16 cellular contexts compared by ENCODE assay signal in genomic region chr11:123382555-123383074, GRCh38. TPM values are rescaled to one million over a fixed set of nuclear protein-coding genes. Genes with fewer than 3 reads are reported as not detected.
A peak's percentile ranks its signal among the peaks of the same experiment; 100 is the strongest.
DNase-seq lines count a peak whose midpoint lies in the region; ATAC-seq, FAIRE-seq and TF ChIP-seq lines count a peak whose summit lies in the region.
"Had no signal": no experiment of that assay in that cellular context is flagged by ENCODE, and none has a peak within 500 bp of the region (broad histone marks: within the 10 kb centered on the region; RNA-seq: fewer than 3 reads in every experiment).

No MANE protein-coding gene starts in this region.

- CTCF ChIA-PET in activated CD8-positive, alpha-beta T cell treated with anti-CD3 and anti-CD28 coated beads for 36 hours (lab: Charles Lee) = interaction anchor here (1.1 to 3.1 kb wide), 7 partner anchors 10 to 96 kb away, joined by 3 to 16 read pairs (median 5); no protein-coding TSS in a partner anchor
- CTCF ChIA-PET in activated CD8-positive, alpha-beta T cell treated with anti-CD3 and anti-CD28 coated beads, Interleukin-2, amount 10 ng/mL, durations not matched to agents 7 days and 5 days (lab: Charles Lee) = interaction anchor here (1.0 to 3.2 kb wide), 5 partner anchors 12 to 101 kb away, joined by 3 to 25 read pairs (median 4); no protein-coding TSS in a partner anchor

- DNase-seq in activated CD8-positive, alpha-beta T cell treated with anti-CD3 and anti-CD28 coated beads for 36 hours = peak; percentile 36
- DNase-seq in activated CD8-positive, alpha-beta T cell treated with anti-CD3 and anti-CD28 coated beads, Interleukin-2, amount 10 ng/mL, durations not matched to agents 7 days and 5 days = no peak
- DNase-seq in esophagus muscularis mucosa (ENCODE audit: extremely low spot score) (peak; percentile 90), H54 (ENCODE audit: insufficient read length, low spot score) (no peak), small intestine (no peak), suprapubic skin (ENCODE audit: low spot score in 2 of 2) (no peak)
- DNase-seq: CD8-positive, alpha-beta memory T cell; glutamatergic neuron; NCI-H187 treated with DMSO at 0.1 percent for 48 hours; NCI-H524 treated with DMSO at 0.1 percent for 48 hours; testis had no signal

- intact Hi-C loops in activated CD8-positive, alpha-beta T cell treated with anti-CD3 and anti-CD28 coated beads for 36 hours (cut with micrococcal nuclease) = loop anchor here (2.0 kb wide), 1 partner anchor 80 kb away; no protein-coding TSS in a partner anchor
- intact Hi-C loops in esophagus muscularis mucosa (cut with DNase I) = no loop called here

- H3K9me3 Mint-ChIP-seq in activated CD8-positive, alpha-beta T cell treated with anti-CD3 and anti-CD28 coated beads for 36 hours = no peaks in the 10 kb centered on the region
- H3K9me3 Mint-ChIP-seq in activated CD8-positive, alpha-beta T cell treated with anti-CD3 and anti-CD28 coated beads, Interleukin-2, amount 10 ng/mL, durations not matched to agents 7 days and 5 days (ENCODE audit: insufficient read depth) = no peaks in the 10 kb centered on the region
- H3K9me3 Mint-ChIP-seq: CD8-positive, alpha-beta memory T cell had no signal

- no peak overlapping the region for H3K4me3 ChIP-seq in esophagus muscularis mucosa
- H3K4me3 ChIP-seq in small intestine (ENCODE audit: low read depth in 1 of 2, low read length in 2 of 2) = no peak overlapping the region
- no peak overlapping the region for H3K4me3 ChIP-seq in suprapubic skin
- H3K4me3 ChIP-seq: skin epidermis, testis had no signal

- no peak for TF ChIP-seq POLR2A in esophagus muscularis mucosa (IDR thresholded peaks at IDR 0.05; ENCODE audit: low read depth)
- no peak for TF ChIP-seq POLR2A in H54 (IDR thresholded peaks at IDR 0.05; ENCODE audit: low read depth, low read length)
- no peak for TF ChIP-seq POLR2A in suprapubic skin (IDR thresholded peaks at IDR 0.05)

- peaks cover 0 to 3% (median 0%) of the 10 kb centered on the region in 4 donors for H3K4me1 ChIP-seq in esophagus muscularis mucosa
- no peaks in the 10 kb centered on the region for H3K4me1 ChIP-seq in small intestine (ENCODE audit: control insufficient read depth in 2 of 2, insufficient read depth in 1 of 2, low read depth in 1 of 2, low read length in 1 of 2)
- no peaks in the 10 kb centered on the region for H3K4me1 ChIP-seq in suprapubic skin
- H3K4me1 ChIP-seq: testis had no signal

- no peaks in the 10 kb centered on the region for H3K27me3 ChIP-seq in esophagus muscularis mucosa
- H3K27me3 ChIP-seq in small intestine (ENCODE audit: control insufficient read depth in 2 of 2, insufficient read depth in 2 of 2, low read length in 2 of 2) = no peaks in the 10 kb centered on the region
- H3K27me3 ChIP-seq in suprapubic skin = peaks cover 8% of the 10 kb centered on the region
- H3K27me3 ChIP-seq: testis had no signal

- no peaks in the 10 kb centered on the region for H3K9me3 ChIP-seq in esophagus muscularis mucosa
- no peaks in the 10 kb centered on the region for H3K9me3 ChIP-seq in small intestine (ENCODE audit: control insufficient read depth, low read depth)
- H3K9me3 ChIP-seq in suprapubic skin = no peaks in the 10 kb centered on the region
- H3K9me3 ChIP-seq: testis had no signal

- H3K4me1 Mint-ChIP-seq in activated CD8-positive, alpha-beta T cell treated with anti-CD3 and anti-CD28 coated beads for 36 hours (ENCODE audit: low read depth) = peaks cover 16% of the 10 kb centered on the region
- peaks cover 27% of the 10 kb centered on the region for H3K4me1 Mint-ChIP-seq in activated CD8-positive, alpha-beta T cell treated with anti-CD3 and anti-CD28 coated beads, Interleukin-2, amount 10 ng/mL, durations not matched to agents 7 days and 5 days (ENCODE audit: low read depth)

- H3K36me3 Mint-ChIP-seq in activated CD8-positive, alpha-beta T cell treated with anti-CD3 and anti-CD28 coated beads for 36 hours (ENCODE audit: low read depth) = no peaks in the 10 kb centered on the region
- H3K36me3 Mint-ChIP-seq in activated CD8-positive, alpha-beta T cell treated with anti-CD3 and anti-CD28 coated beads, Interleukin-2, amount 10 ng/mL, durations not matched to agents 7 days and 5 days (ENCODE audit: low read depth) = no peaks in the 10 kb centered on the region
- H3K36me3 Mint-ChIP-seq: CD8-positive, alpha-beta memory T cell had no signal

- TF ChIP-seq EP300 in esophagus muscularis mucosa (IDR thresholded peaks at IDR 0.05) (no peak), suprapubic skin (IDR thresholded peaks at IDR 0.05) (no peak)

- 86% methylated on average over 3 of the region's 3 CpGs for WGBS in esophagus muscularis mucosa
- WGBS in small intestine, 3 donors = 75 to 85% (median 79%) methylated on average over 3 of the region's 3 CpGs
- 79% methylated on average over 3 of the region's 3 CpGs for WGBS in suprapubic skin

- POLR2A ChIA-PET in activated CD8-positive, alpha-beta T cell treated with anti-CD3 and anti-CD28 coated beads for 36 hours (lab: Charles Lee) = interaction anchor here (0.7 to 1.8 kb wide), 8 partner anchors 25 to 319 kb away, joined by 3 to 17 read pairs (median 3); no protein-coding TSS in a partner anchor
- POLR2A ChIA-PET in activated CD8-positive, alpha-beta T cell treated with anti-CD3 and anti-CD28 coated beads, Interleukin-2, amount 10 ng/mL, durations not matched to agents 7 days and 5 days (lab: Charles Lee) = no interaction called here

- H3K4me3 Mint-ChIP-seq in activated CD8-positive, alpha-beta T cell treated with anti-CD3 and anti-CD28 coated beads for 36 hours = peak overlapping the region; percentile 52
- H3K4me3 Mint-ChIP-seq in activated CD8-positive, alpha-beta T cell treated with anti-CD3 and anti-CD28 coated beads, Interleukin-2, amount 10 ng/mL, durations not matched to agents 7 days and 5 days = no peak overlapping the region

- FAIRE-seq in H54 (lab: Jason Lieb, UNC) = no peak
- FAIRE-seq in small intestine (lab: Jason Lieb, UNC) = no peak
- FAIRE-seq: endothelial cell of umbilical vein, keratinocyte had no signal

- H3K27ac ChIP-seq in esophagus muscularis mucosa (replicated peaks in 1 of 4) = no peak overlapping the region
- no peak overlapping the region for H3K27ac ChIP-seq in small intestine (ENCODE audit: low read depth in 1 of 2, low read length in 1 of 2)
- H3K27ac ChIP-seq in suprapubic skin = no peak overlapping the region
- H3K27ac ChIP-seq: skin epidermis, testis had no signal

- TF ChIP-seq CTCF in activated CD8-positive, alpha-beta T cell treated with anti-CD3 and anti-CD28 coated beads for 36 hours (IDR thresholded peaks at IDR 0.05) = no peak
- no peak for TF ChIP-seq CTCF in esophagus muscularis mucosa (IDR thresholded peaks at IDR 0.05)
- TF ChIP-seq CTCF in suprapubic skin (IDR thresholded peaks at IDR 0.05) = no peak

- H3K27ac Mint-ChIP-seq in activated CD8-positive, alpha-beta T cell treated with anti-CD3 and anti-CD28 coated beads for 36 hours = no peak overlapping the region
- no peak overlapping the region for H3K27ac Mint-ChIP-seq in activated CD8-positive, alpha-beta T cell treated with anti-CD3 and anti-CD28 coated beads, Interleukin-2, amount 10 ng/mL, durations not matched to agents 7 days and 5 days

- ATAC-seq in activated CD8-positive, alpha-beta T cell treated with anti-CD3 and anti-CD28 coated beads for 36 hours = no peak
- ATAC-seq in activated CD8-positive, alpha-beta T cell treated with anti-CD3 and anti-CD28 coated beads, Interleukin-2, amount 10 ng/mL, durations not matched to agents 7 days and 5 days = no peak
- ATAC-seq in GM21576 (IDR thresholded peaks at IDR 0.05; ENCODE audit: unreplicated experiment) (peak; percentile 12), HG03460 (IDR thresholded peaks at IDR 0.05; ENCODE audit: unreplicated experiment) (peak; percentile 8)

- H3K36me3 ChIP-seq in esophagus muscularis mucosa (no peaks in the 10 kb centered on the region), small intestine (ENCODE audit: control insufficient read depth in 2 of 2, insufficient read depth in 2 of 2, low read length in 2 of 2) (no peaks in the 10 kb centered on the region), suprapubic skin (no peaks in the 10 kb centered on the region)

- no peaks in the 10 kb centered on the region for H3K27me3 Mint-ChIP-seq in activated CD8-positive, alpha-beta T cell treated with anti-CD3 and anti-CD28 coated beads for 36 hours
- peaks cover 2% of the 10 kb centered on the region for H3K27me3 Mint-ChIP-seq in activated CD8-positive, alpha-beta T cell treated with anti-CD3 and anti-CD28 coated beads, Interleukin-2, amount 10 ng/mL, durations not matched to agents 7 days and 5 days (ENCODE audit: low read depth)
- H3K27me3 Mint-ChIP-seq: CD8-positive, alpha-beta memory T cell had no signal

RNA-seq across cellular contexts. Expression of gene GRAMD1B, which starts 47.5 kb away (rescaled TPM):
- 10 to 100 TPM; 15.4 to 16.2 TPM for total RNA-seq in activated CD8-positive, alpha-beta T cell treated with anti-CD3 and anti-CD28 coated beads for 36 hours
- 10 to 100 TPM; 22.8 to 26.0 TPM for total RNA-seq in activated CD8-positive, alpha-beta T cell treated with anti-CD3 and anti-CD28 coated beads, Interleukin-2, amount 10 ng/mL, durations not matched to agents 7 days and 5 days
- total RNA-seq in esophagus muscularis mucosa (1 to 10 TPM; 2.2 to 4.0 (median 3.5) TPM), suprapubic skin (under 1 TPM; 0.08 to 0.64 (median 0.42) TPM)
- polyA plus RNA-seq in small intestine = 10 to 100 TPM; 37.8 to 75.6 (median 57.3) TPM

Comparison
In these comparisons a context has a peak if more than half of its experiments do, and no peak if none do; other contexts are left out.
1. DNase-seq: peak in activated CD8-positive, alpha-beta T cell treated with anti-CD3 and anti-CD28 coated beads for 36 hours (single experiment) and esophagus muscularis mucosa (single experiment); none in activated CD8-positive, alpha-beta T cell treated with anti-CD3 and anti-CD28 coated beads, Interleukin-2, amount 10 ng/mL, durations not matched to agents 7 days and 5 days (single experiment), H54 (single experiment), small intestine (single experiment) and suprapubic skin (0 of 2).
2. ATAC-seq: peak in GM21576 (single experiment) and HG03460 (single experiment); none in activated CD8-positive, alpha-beta T cell treated with anti-CD3 and anti-CD28 coated beads for 36 hours (single experiment) and activated CD8-positive, alpha-beta T cell treated with anti-CD3 and anti-CD28 coated beads, Interleukin-2, amount 10 ng/mL, durations not matched to agents 7 days and 5 days (single experiment).